In genomic region chr5:150642567-150642927, GRCh38 we compare ENCODE assay signal across 8 cellular contexts. TPM values are rescaled to one million over a fixed set of nuclear protein-coding genes. Genes with fewer than 3 reads are reported as not detected.
DNase-seq lines count a peak whose midpoint lies in the region; ATAC-seq and TF ChIP-seq lines count a peak whose summit lies in the region.
"Had no signal": no experiment of that assay in that cellular context is flagged by ENCODE, and none has a peak within 500 bp of the region (broad histone marks: within the 10 kb centered on the region; RNA-seq: fewer than 3 reads in every experiment).

No MANE protein-coding gene starts in this region.

- H3K27ac Mint-ChIP-seq in chondrocyte (ENCODE audit: unreplicated experiment), result peak overlapping the region; percentile 95

- H3K27ac ChIP-seq in right lobe of liver, result peak overlapping the region; percentile 68 to 91 (median 91)
- H3K27ac ChIP-seq in upper lobe of right lung, result peak overlapping the region; percentile 86

- peak in 3 of 4 donors; percentile 4 to 33 (median 6) for ATAC-seq in right lobe of liver
- peak; percentile 60 for ATAC-seq in upper lobe of right lung

- no peaks in the 10 kb centered on the region for H3K27me3 Mint-ChIP-seq in chondrocyte (ENCODE audit: low read depth)

- peaks cover 89% of the 10 kb centered on the region for H3K4me1 Mint-ChIP-seq in chondrocyte (ENCODE audit: low read depth)

- H3K36me3 Mint-ChIP-seq in chondrocyte (ENCODE audit: low read depth), result peaks cover 8% of the 10 kb centered on the region

- DNase-seq in LoVo (ENCODE audit: low spot score), result peak; percentile 77
- peak; percentile 88 for DNase-seq in chondrocyte (ENCODE audit: low spot score)
- DNase-seq in right lobe of liver, result peak; percentile 58 to 72 (median 67)
- DNase-seq in upper lobe of right lung, result peak; percentile 76
- DNase-seq in NCI-H2171 (lab: John Stamatoyannopoulos, UW), result no peak
- no peak for DNase-seq in NOMO-1 treated with dmso at 0.1 percent for 144 hours (lab: John Stamatoyannopoulos, UW; ENCODE audit: unreplicated experiment)
- no peak for DNase-seq in putamen (ENCODE audit: low spot score)
- DNase-seq: cortex of kidney had no signal

- H3K27me3 ChIP-seq in right lobe of liver, result no peaks in the 10 kb centered on the region
- no peaks in the 10 kb centered on the region for H3K27me3 ChIP-seq in upper lobe of right lung

- TF ChIP-seq CTCF in chondrocyte (IDR thresholded peaks at IDR 0.05) (no peak), right lobe of liver (IDR thresholded peaks at IDR 0.05) (no peak), upper lobe of right lung (IDR thresholded peaks at IDR 0.05) (no peak)

- intact Hi-C loops in right lobe of liver (cut with DNase I), result loop anchor here in 1 of 2 donors (10.0 kb wide), 1 partner anchor 52 kb away; no protein-coding TSS in a partner anchor
- intact Hi-C loops in upper lobe of right lung (cut with DNase I), result no loop called here

- H3K4me3 ChIP-seq in right lobe of liver (peak overlapping the region; percentile 51 to 83 (median 63)), upper lobe of right lung (peak overlapping the region; percentile 46)

- H3K4me1 ChIP-seq in right lobe of liver (peaks cover 0 to 74% (median 36%) of the 10 kb centered on the region in 4 donors), upper lobe of right lung (peaks cover 82% of the 10 kb centered on the region)

- H3K9me3 ChIP-seq in right lobe of liver (no peaks in the 10 kb centered on the region), upper lobe of right lung (no peaks in the 10 kb centered on the region)

- TF ChIP-seq POLR2A in right lobe of liver (IDR thresholded peaks at IDR 0.05), result no peak

- H3K36me3 ChIP-seq in right lobe of liver, result no peaks in the 10 kb centered on the region
- no peaks in the 10 kb centered on the region for H3K36me3 ChIP-seq in upper lobe of right lung

- no peaks in the 10 kb centered on the region for H3K9me3 Mint-ChIP-seq in chondrocyte (ENCODE audit: low read depth)

- WGBS in right lobe of liver (ENCODE audit: insufficient coverage, low coverage, low lambda C conversion rate, missing lambda C conversion rate), result 6% methylated on average over 3 of the region's 5 CpGs

- H3K4me3 Mint-ChIP-seq in chondrocyte (ENCODE audit: unreplicated experiment), result peak overlapping the region; percentile 89

RNA-seq across cellular contexts. Expression of gene SYNPO, which starts 2.1 kb away (rescaled TPM):
- total RNA-seq in chondrocyte (156 to 198 TPM (median 195 TPM) in 3 replicates), right lobe of liver (10 to 100 TPM; 23.4 to 51.8 (median 35.6) TPM), upper lobe of right lung (151 TPM)

RNA-seq across cellular contexts. Expression of gene MYOZ3, which starts 18.5 kb away (rescaled TPM):
- total RNA-seq in chondrocyte, result 1.9 to 3.3 TPM (median 2.0 TPM) in 3 replicates
- total RNA-seq in right lobe of liver, result under 1 TPM in 3 of 6 experiments, not detected in 3; 0.09 to 0.25 (median 0.12) TPM
- 1.7 TPM for total RNA-seq in upper lobe of right lung

RNA-seq across cellular contexts. Expression of gene RBM22, which starts 58.3 kb away (rescaled TPM):
- 34.7 to 39.7 TPM (median 36.0 TPM) in 3 replicates for total RNA-seq in chondrocyte
- total RNA-seq in right lobe of liver, result 10 to 100 TPM; 12.3 to 19.4 (median 17.7) TPM
- total RNA-seq in upper lobe of right lung, result 51.2 TPM

Comparison
In these comparisons a context has a peak if more than half of its experiments do, and no peak if none do; other contexts are left out.
1. DNase-seq: peak in LoVo (single experiment), chondrocyte (single experiment), right lobe of liver (3 of 3) and upper lobe of right lung (single experiment); none in NCI-H2171 (single experiment), NOMO-1 treated with dmso at 0.1 percent for 144 hours (single experiment) and putamen (single experiment).